In the genomic region with DNA sequence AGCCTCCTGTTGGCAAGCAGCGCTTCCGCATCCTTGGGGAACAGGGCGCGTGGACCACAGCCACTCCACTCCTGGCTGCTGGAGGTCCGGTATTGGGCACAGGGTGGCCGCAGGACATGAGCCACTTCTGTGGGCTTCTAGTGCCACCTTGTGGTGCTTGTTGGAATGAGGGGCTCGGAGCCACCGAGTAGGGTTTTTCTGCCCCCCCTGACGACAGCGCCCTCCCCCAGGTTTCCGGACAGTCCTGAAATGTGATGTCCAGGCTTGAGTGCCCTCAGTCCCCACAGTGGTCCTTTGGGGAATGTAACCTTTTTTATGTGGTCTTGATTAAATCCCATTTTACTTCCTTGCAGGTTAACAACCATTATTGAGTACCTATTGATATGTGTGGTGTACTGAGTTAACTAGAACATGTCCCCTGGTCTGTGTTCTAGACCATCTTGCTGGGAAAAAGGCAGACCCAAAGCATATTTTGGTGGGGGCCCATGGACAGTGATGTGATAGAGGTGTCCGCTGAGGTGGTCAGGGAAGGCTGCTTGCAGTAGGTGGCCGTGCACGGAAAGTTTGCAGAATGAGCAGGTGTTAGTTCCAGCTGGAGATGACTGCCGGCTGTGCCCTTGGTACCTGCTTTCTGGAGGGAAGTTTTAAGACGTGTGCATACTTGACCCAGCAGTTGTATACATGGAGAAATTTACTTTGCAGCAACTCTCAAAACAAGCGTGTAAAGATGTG, we compare ENCODE assay signal across 1 cellular context.
TF ChIP-seq lines count a peak whose summit lies in the region.

No MANE protein-coding gene starts in this region.

TF ChIP-seq in K562, 482 proteins besides CTCF, POLR2A, EP300 and RAD21 (continued from another document):
- TF ChIP-seq, protein P1, sequence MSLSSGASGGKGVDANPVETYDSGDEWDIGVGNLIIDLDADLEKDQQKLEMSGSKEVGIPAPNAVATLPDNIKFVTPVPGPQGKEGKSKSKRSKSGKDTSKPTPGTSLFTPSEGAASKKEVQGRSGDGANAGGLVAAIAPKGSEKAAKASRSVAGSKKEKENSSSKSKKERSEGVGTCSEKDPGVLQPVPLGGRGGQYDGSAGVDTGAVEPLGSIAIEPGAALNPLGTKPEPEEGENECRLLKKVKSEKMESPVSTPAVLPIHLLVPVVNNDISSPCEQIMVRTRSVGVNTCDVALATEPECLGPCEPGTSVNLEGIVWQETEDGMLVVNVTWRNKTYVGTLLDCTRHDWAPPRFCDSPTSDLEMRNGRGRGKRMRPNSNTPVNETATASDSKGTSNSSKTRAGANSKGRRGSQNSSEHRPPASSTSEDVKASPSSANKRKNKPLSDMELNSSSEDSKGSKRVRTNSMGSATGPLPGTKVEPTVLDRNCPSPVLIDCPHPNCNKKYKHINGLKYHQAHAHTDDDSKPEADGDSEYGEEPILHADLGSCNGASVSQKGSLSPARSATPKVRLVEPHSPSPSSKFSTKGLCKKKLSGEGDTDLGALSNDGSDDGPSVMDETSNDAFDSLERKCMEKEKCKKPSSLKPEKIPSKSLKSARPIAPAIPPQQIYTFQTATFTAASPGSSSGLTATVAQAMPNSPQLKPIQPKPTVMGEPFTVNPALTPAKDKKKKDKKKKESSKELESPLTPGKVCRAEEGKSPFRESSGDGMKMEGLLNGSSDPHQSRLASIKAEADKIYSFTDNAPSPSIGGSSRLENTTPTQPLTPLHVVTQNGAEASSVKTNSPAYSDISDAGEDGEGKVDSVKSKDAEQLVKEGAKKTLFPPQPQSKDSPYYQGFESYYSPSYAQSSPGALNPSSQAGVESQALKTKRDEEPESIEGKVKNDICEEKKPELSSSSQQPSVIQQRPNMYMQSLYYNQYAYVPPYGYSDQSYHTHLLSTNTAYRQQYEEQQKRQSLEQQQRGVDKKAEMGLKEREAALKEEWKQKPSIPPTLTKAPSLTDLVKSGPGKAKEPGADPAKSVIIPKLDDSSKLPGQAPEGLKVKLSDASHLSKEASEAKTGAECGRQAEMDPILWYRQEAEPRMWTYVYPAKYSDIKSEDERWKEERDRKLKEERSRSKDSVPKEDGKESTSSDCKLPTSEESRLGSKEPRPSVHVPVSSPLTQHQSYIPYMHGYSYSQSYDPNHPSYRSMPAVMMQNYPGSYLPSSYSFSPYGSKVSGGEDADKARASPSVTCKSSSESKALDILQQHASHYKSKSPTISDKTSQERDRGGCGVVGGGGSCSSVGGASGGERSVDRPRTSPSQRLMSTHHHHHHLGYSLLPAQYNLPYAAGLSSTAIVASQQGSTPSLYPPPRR (CRISPR knock-in tag; IDR thresholded peaks at IDR 0.05; ENCODE audit: borderline replicate concordance), result no peak
- TF ChIP-seq TCF3 (CRISPR knock-in tag; IDR thresholded peaks at IDR 0.05) (0 out of 2 replicates have a peak, but pooled peaks have one; percentile 11), ZSCAN32 (CRISPR knock-in tag; IDR thresholded peaks at IDR 0.05) (no peak), ZNF511 (CRISPR knock-in tag; IDR thresholded peaks at IDR 0.05) (no peak), XRCC5 (IDR thresholded peaks at IDR 0.05; ENCODE audit: low read depth, low read length) (no peak), KLF10 (CRISPR knock-in tag; IDR thresholded peaks at IDR 0.05) (no peak), CBFA2T3 (IDR thresholded peaks at IDR 0.05) (no peak), SNRNP70 (optimal IDR thresholded peaks at IDR 0.05; ENCODE audit: low read depth, low read length) (no peak), KLF6 (CRISPR knock-in tag; IDR thresholded peaks at IDR 0.05; ENCODE audit: borderline replicate concordance) (no peak), FOXP4 (CRISPR knock-in tag; IDR thresholded peaks at IDR 0.05; ENCODE audit: borderline replicate concordance) (0 out of 2 replicates have a peak, but pooled peaks have one; percentile 38), ARID4B (CRISPR knock-in tag; IDR thresholded peaks at IDR 0.05) (peak; percentile 45; the same call in 1 of the 2 replicates), SUPT5H (IDR thresholded peaks at IDR 0.05) (no peak), NUFIP1 (IDR thresholded peaks at IDR 0.05; ENCODE audit: partially characterized antibody) (no peak), POLR2AphosphoS2 (IDR thresholded peaks at IDR 0.05; ENCODE audit: low read length) (no peak), SMC3 (conservative IDR thresholded peaks at IDR 0.05; ENCODE audit: insufficient read depth, low read depth, low read length) (peak; percentile 85), VEZF1 (CRISPR knock-in tag; IDR thresholded peaks at IDR 0.05) (peak; percentile 89), RNF2 (IDR thresholded peaks at IDR 0.05) (no peak), CLOCK (CRISPR knock-in tag; IDR thresholded peaks at IDR 0.05; ENCODE audit: borderline replicate concordance) (no peak), STAG1 (CRISPR knock-in tag; IDR thresholded peaks at IDR 0.05; ENCODE audit: borderline replicate concordance) (peak; percentile 93), ZNF436 (CRISPR knock-in tag; IDR thresholded peaks at IDR 0.05) (no peak), SIRT6 (IDR thresholded peaks at IDR 0.05; ENCODE audit: low read depth, low read length) (no peak), E4F1 (CRISPR knock-in tag; IDR thresholded peaks at IDR 0.05; ENCODE audit: borderline replicate concordance) (no peak), CTCFL (IDR thresholded peaks at IDR 0.05; ENCODE audit: borderline replicate concordance, insufficient read depth, low read depth, low read length, poor library complexity, severe bottlenecking) (peak; percentile 53), JUNB (CRISPR knock-in tag; conservative IDR thresholded peaks at IDR 0.05) (no peak)
- TF ChIP-seq, protein P2, sequence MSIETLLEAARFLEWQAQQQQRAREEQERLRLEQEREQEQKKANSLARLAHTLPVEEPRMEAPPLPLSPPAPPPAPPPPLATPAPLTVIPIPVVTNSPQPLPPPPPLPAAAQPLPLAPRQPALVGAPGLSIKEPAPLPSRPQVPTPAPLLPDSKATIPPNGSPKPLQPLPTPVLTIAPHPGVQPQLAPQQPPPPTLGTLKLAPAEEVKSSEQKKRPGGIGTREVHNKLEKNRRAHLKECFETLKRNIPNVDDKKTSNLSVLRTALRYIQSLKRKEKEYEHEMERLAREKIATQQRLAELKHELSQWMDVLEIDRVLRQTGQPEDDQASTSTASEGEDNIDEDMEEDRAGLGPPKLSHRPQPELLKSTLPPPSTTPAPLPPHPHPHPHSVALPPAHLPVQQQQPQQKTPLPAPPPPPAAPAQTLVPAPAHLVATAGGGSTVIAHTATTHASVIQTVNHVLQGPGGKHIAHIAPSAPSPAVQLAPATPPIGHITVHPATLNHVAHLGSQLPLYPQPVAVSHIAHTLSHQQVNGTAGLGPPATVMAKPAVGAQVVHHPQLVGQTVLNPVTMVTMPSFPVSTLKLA (conservative IDR thresholded peaks at IDR 0.05), result 0 out of 4 replicates have a peak, but pooled peaks of 1 of the 2 experiments have one; percentile 21
